Comparison of ENCODE assay signal across 1 cellular context in the genomic region with DNA sequence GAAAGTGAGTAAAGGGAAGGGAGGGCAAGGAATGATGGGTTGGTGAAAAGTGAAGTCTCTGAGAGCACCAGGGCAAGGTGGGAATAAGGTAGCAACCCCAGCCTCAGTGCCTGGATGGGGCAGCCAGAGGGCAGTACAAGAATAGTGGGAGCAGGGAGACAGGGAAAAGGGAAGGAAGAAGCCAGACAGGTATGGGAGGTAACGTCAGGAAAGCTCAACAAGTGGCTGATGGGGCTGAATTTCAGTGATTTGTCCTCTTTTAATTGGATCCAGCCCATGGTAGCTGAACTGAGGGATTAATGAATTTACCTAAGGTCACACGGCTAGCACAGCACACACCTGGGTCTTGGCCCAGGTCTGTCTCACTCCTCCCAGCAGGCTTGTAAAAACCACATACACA.
TF ChIP-seq lines count a peak whose summit lies in the region.

No MANE protein-coding gene starts in this region.

TF ChIP-seq in GM23338, 12 proteins besides CTCF, POLR2A, EP300 and RAD21 (continued from another document):
- TF ChIP-seq, protein P1, sequence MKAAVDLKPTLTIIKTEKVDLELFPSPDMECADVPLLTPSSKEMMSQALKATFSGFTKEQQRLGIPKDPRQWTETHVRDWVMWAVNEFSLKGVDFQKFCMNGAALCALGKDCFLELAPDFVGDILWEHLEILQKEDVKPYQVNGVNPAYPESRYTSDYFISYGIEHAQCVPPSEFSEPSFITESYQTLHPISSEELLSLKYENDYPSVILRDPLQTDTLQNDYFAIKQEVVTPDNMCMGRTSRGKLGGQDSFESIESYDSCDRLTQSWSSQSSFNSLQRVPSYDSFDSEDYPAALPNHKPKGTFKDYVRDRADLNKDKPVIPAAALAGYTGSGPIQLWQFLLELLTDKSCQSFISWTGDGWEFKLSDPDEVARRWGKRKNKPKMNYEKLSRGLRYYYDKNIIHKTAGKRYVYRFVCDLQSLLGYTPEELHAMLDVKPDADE (IDR thresholded peaks at IDR 0.05) = no peak
- no peak for TF ChIP-seq EZH2 (IDR thresholded peaks at IDR 0.05; ENCODE audit: low read depth, unreplicated experiment)
